ENCODE assay signal across 8 cellular contexts in the genomic region with DNA sequence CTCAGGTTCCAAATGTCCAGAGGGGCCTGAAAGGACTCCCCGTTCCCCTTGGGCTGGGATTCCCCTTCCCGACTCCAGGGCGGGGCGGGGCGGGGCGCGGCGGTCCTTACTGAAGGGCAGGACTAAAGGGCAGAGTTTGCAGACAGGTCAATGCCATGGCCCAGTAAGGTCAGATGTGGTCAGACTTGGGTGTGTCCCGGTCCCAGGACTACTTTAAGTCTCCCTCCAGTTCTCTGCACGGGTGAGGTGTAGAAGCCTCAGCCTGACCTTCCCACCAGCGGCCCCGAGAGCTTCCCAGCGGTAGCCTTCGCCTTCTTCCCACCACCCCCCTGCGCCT. TPM values are rescaled to one million over a fixed set of nuclear protein-coding genes. Genes with fewer than 3 reads are reported as not detected.
A peak's percentile ranks its signal among the peaks of the same experiment; 100 is the strongest.
DNase-seq lines count a peak whose midpoint lies in the region; ATAC-seq and TF ChIP-seq lines count a peak whose summit lies in the region.

No MANE protein-coding gene starts in this region.

- peak overlapping the region; percentile 93 for H3K4me3 Mint-ChIP-seq in activated CD4-positive, alpha-beta T cell treated with anti-CD3 and anti-CD28 coated beads for 36 hours
- peak overlapping the region; percentile 93 for H3K4me3 Mint-ChIP-seq in endodermal cell

- peak overlapping the region; percentile 97 for H3K9ac ChIP-seq in endodermal cell (ENCODE audit: extremely low read depth, low read length, poor library complexity, severe bottlenecking)
- peak overlapping the region; percentile 90 for H3K9ac ChIP-seq in mucosa of stomach (ENCODE audit: low read length)

- WGBS in endodermal cell (ENCODE audit: insufficient coverage in 1 of 2, insufficient read length in 1 of 2), 2 experiments, result 0 to 1% methylated on average over 4 to 15 of the region's 15 CpGs
- WGBS in upper lobe of left lung, 2 donors, result 0% methylated on average over 3 to 14 of the region's 15 CpGs

- H3K27me3 Mint-ChIP-seq in activated CD4-positive, alpha-beta T cell treated with anti-CD3 and anti-CD28 coated beads for 36 hours, result no peaks in the 10 kb centered on the region
- peaks cover 42% of the 10 kb centered on the region for H3K27me3 Mint-ChIP-seq in endodermal cell (ENCODE audit: insufficient read depth)

- peak overlapping the region; percentile 91 for H3K27ac Mint-ChIP-seq in activated CD4-positive, alpha-beta T cell treated with anti-CD3 and anti-CD28 coated beads for 36 hours
- H3K27ac Mint-ChIP-seq in endodermal cell, result peak overlapping the region; percentile 99

- POLR2A ChIA-PET in AG04450 (lab: Yijun Ruan, JAX), result no interaction called here
- POLR2A ChIA-PET in activated CD4-positive, alpha-beta T cell treated with anti-CD3 and anti-CD28 coated beads for 36 hours (lab: Charles Lee), result interaction anchor here (1.0 to 1.2 kb wide), 2 partner anchors 23 to 251 kb away, joined by 3 read pairs; a partner anchor contains a TSS

- H3K27me3 ChIP-seq in AG04450 (ENCODE audit: control insufficient read depth, insufficient read depth, low read length) (peaks cover 14% of the 10 kb centered on the region), endodermal cell (ENCODE audit: control insufficient read depth, insufficient read depth, low read length, poor library complexity, severe bottlenecking) (peaks cover 31% of the 10 kb centered on the region), mucosa of stomach (ENCODE audit: control insufficient read depth, insufficient read depth, low read length) (peaks cover 5% of the 10 kb centered on the region), upper lobe of left lung (no peaks in the 10 kb centered on the region)

- H3K9me3 ChIP-seq in AG04450 (ENCODE audit: control insufficient read depth, insufficient read depth, low read length) (no peaks in the 10 kb centered on the region; the same call in 1 of the 2 replicates), endodermal cell (ENCODE audit: control insufficient read depth, low read length) (no peaks in the 10 kb centered on the region), mucosa of stomach (ENCODE audit: control insufficient read depth, low read length) (no peaks in the 10 kb centered on the region), upper lobe of left lung (no peaks in the 10 kb centered on the region)

- H3K36me3 ChIP-seq in endodermal cell (ENCODE audit: control insufficient read depth, insufficient read depth, low read length) (no peaks in the 10 kb centered on the region), mucosa of stomach (ENCODE audit: control insufficient read depth, insufficient read depth, low read length) (no peaks in the 10 kb centered on the region), upper lobe of left lung (no peaks in the 10 kb centered on the region)

- no peak for TF ChIP-seq POLR2A in upper lobe of left lung (IDR thresholded peaks at IDR 0.05)

- TF ChIP-seq EP300 in upper lobe of left lung (IDR thresholded peaks at IDR 0.05), result peak in 1 of 4 donors; percentile 50

- ATAC-seq in HG03378 (IDR thresholded peaks at IDR 0.05; ENCODE audit: unreplicated experiment) (peak; percentile 11), upper lobe of left lung (ENCODE audit: low FRiP score in 2 of 2) (peak; percentile 49 to 75), HG02642 (IDR thresholded peaks at IDR 0.05; ENCODE audit: poor library complexity, unreplicated experiment) (no peak)
- peak; percentile 2 for ATAC-seq in activated CD4-positive, alpha-beta T cell treated with anti-CD3 and anti-CD28 coated beads for 36 hours

- H3K4me1 ChIP-seq in endodermal cell (ENCODE audit: control insufficient read depth, insufficient read depth, low read length) (peaks cover 5% of the 10 kb centered on the region), mucosa of stomach (ENCODE audit: control insufficient read depth, insufficient read depth, low read length) (peaks cover 29% of the 10 kb centered on the region), upper lobe of left lung (peaks cover 26 to 45% (median 41%) of the 10 kb centered on the region in 4 donors)

- CTCF ChIA-PET in AG04450 (lab: Charles Lee), result interaction anchor here (0.6 to 2.6 kb wide), 10 partner anchors 9 to 223 kb away, joined by 3 to 9 read pairs (median 4); a partner anchor contains a TSS
- CTCF ChIA-PET in activated CD4-positive, alpha-beta T cell treated with anti-CD3 and anti-CD28 coated beads for 36 hours (lab: Charles Lee), result interaction anchor here (0.6 to 3.3 kb wide), 12 partner anchors 9 to 239 kb away, joined by 3 to 20 read pairs (median 4); a partner anchor contains a TSS

- H3K4me3 ChIP-seq in AG04450 (ENCODE audit: low read depth, low read length) (peak overlapping the region; percentile 84), endodermal cell (ENCODE audit: low read length) (peak overlapping the region; percentile 85), mucosa of stomach (ENCODE audit: low read length) (peak overlapping the region; percentile 69), upper lobe of left lung (peak overlapping the region; percentile 26 to 86 (median 62))

- TF ChIP-seq CTCF in AG04450 (IDR thresholded peaks at IDR 0.05; ENCODE audit: low read depth, low read length), result no peak
- no peak for TF ChIP-seq CTCF in endodermal cell (conservative IDR thresholded peaks at IDR 0.05)
- no peak for TF ChIP-seq CTCF in upper lobe of left lung (IDR thresholded peaks at IDR 0.05)

- H3K36me3 Mint-ChIP-seq in activated CD4-positive, alpha-beta T cell treated with anti-CD3 and anti-CD28 coated beads for 36 hours (ENCODE audit: low read depth), result peaks cover 2% of the 10 kb centered on the region
- no peaks in the 10 kb centered on the region for H3K36me3 Mint-ChIP-seq in endodermal cell (ENCODE audit: low read depth)

- H3K4me1 Mint-ChIP-seq in activated CD4-positive, alpha-beta T cell treated with anti-CD3 and anti-CD28 coated beads for 36 hours, result peaks cover 36% of the 10 kb centered on the region
- H3K4me1 Mint-ChIP-seq in endodermal cell, result peaks cover 29% of the 10 kb centered on the region

- H3K9me3 Mint-ChIP-seq in activated CD4-positive, alpha-beta T cell treated with anti-CD3 and anti-CD28 coated beads for 36 hours (ENCODE audit: low read depth), result no peaks in the 10 kb centered on the region
- no peaks in the 10 kb centered on the region for H3K9me3 Mint-ChIP-seq in endodermal cell

- H3K27ac ChIP-seq in AG04450 (ENCODE audit: low read depth, low read length), result peak overlapping the region; percentile 31
- H3K27ac ChIP-seq in endodermal cell (ENCODE audit: low read depth, low read length), result peak overlapping the region; percentile 97
- peak overlapping the region; percentile 93 to 100 (median 99) for H3K27ac ChIP-seq in upper lobe of left lung

- intact Hi-C loops in activated CD4-positive, alpha-beta T cell treated with anti-CD3 and anti-CD28 coated beads for 36 hours (cut with DNase I, micrococcal nuclease), result loop anchor here (2.0 kb wide), 7 partner anchors 52 to 454 kb away; a partner anchor contains a TSS

- DNase-seq in AG04450 (ENCODE audit: low read depth, low spot score) (no peak), endodermal cell (no peak), upper lobe of left lung (peak; percentile 89 to 96), DMS 273 (lab: John Stamatoyannopoulos, UW; ENCODE audit: unreplicated experiment) (no peak)
- peak; percentile 71 for DNase-seq in activated CD4-positive, alpha-beta T cell treated with anti-CD3 and anti-CD28 coated beads for 36 hours

RNA-seq across cellular contexts. Expression of a gene that starts 0.5 kb away (rescaled TPM):
- polyA plus RNA-seq in AG04450 (2011; rRNA removed), result 2.0 and 2.4 TPM in 2 replicates
- polyA minus RNA-seq in AG04450 (2011; rRNA and poly(A)+ RNA removed), result 15.3 and 16.4 TPM in 2 replicates
- total RNA-seq in activated CD4-positive, alpha-beta T cell treated with anti-CD3 and anti-CD28 coated beads for 36 hours, result 10 to 100 TPM; 37.3 to 46.2 TPM
- 10 to 100 TPM; 53.3 to 60.3 TPM for total RNA-seq in endodermal cell
- 44.5 TPM for polyA plus RNA-seq in endodermal cell (2013, experiment 1 of 2)
- 40.5 TPM for polyA plus RNA-seq in endodermal cell (2013, experiment 2 of 2)
- 10 to 100 TPM; 17.5 to 68.0 (median 42.2) TPM for total RNA-seq in upper lobe of left lung

RNA-seq across cellular contexts. Expression of a gene that starts 20.3 kb away (rescaled TPM):
- 0.29 and 0.45 TPM in 2 replicates for polyA plus RNA-seq in AG04450 (2011; rRNA removed)
- 0.78 TPM in 1 of 2 replicates, not detected in the other for polyA minus RNA-seq in AG04450 (2011; rRNA and poly(A)+ RNA removed)
- total RNA-seq in activated CD4-positive, alpha-beta T cell treated with anti-CD3 and anti-CD28 coated beads for 36 hours, result 1 to 10 TPM; 3.5 to 5.6 TPM
- total RNA-seq in endodermal cell, result 10 to 100 TPM; 16.8 to 26.8 TPM
- 24.6 TPM for polyA plus RNA-seq in endodermal cell (2013, experiment 1 of 2)
- 22.9 TPM for polyA plus RNA-seq in endodermal cell (2013, experiment 2 of 2)
- total RNA-seq in upper lobe of left lung, result 10 to 100 TPM in 2 of 6 donors, 1 to 10 TPM in 3, not detected in 1; 1.6 to 16.1 (median 9.3) TPM

RNA-seq across cellular contexts. Expression of a gene that starts 22.8 kb away (rescaled TPM):
- 49.3 and 59.0 TPM in 2 replicates for polyA plus RNA-seq in AG04450 (2011; rRNA removed)
- 10.9 and 15.8 TPM in 2 replicates for polyA minus RNA-seq in AG04450 (2011; rRNA and poly(A)+ RNA removed)
- total RNA-seq in activated CD4-positive, alpha-beta T cell treated with anti-CD3 and anti-CD28 coated beads for 36 hours, result 10 to 100 TPM; 64.7 to 79.8 TPM
- total RNA-seq in endodermal cell, result 10 to 100 TPM; 38.9 to 44.8 TPM
- polyA plus RNA-seq in endodermal cell (2013, experiment 1 of 2), result 65.6 TPM
- 58.9 TPM for polyA plus RNA-seq in endodermal cell (2013, experiment 2 of 2)
- 100 to 1,000 TPM in 2 of 6 donors, 10 to 100 TPM in 4; 50.0 to 111 (median 75.5) TPM for total RNA-seq in upper lobe of left lung

RNA-seq across cellular contexts. Expression of a gene that starts 23.3 kb away (rescaled TPM):
- polyA plus RNA-seq in AG04450 (2011; rRNA removed), result 6.9 and 8.1 TPM in 2 replicates
- polyA minus RNA-seq in AG04450 (2011; rRNA and poly(A)+ RNA removed), result 5.3 and 8.7 TPM in 2 replicates
- 10 to 100 TPM; 12.5 to 12.6 TPM for total RNA-seq in activated CD4-positive, alpha-beta T cell treated with anti-CD3 and anti-CD28 coated beads for 36 hours
- total RNA-seq in endodermal cell (10 to 100 TPM; 10.6 to 12.9 TPM), upper lobe of left lung (10 to 100 TPM in 2 of 6 donors, 1 to 10 TPM in 4; 5.2 to 12.4 (median 7.3) TPM)
- 10.5 TPM for polyA plus RNA-seq in endodermal cell (2013, experiment 1 of 2)
- polyA plus RNA-seq in endodermal cell (2013, experiment 2 of 2), result 8.3 TPM

RNA-seq across cellular contexts. Expression of a gene that starts 54.1 kb away (rescaled TPM):
- 50.0 and 68.6 TPM in 2 replicates for polyA plus RNA-seq in AG04450 (2011; rRNA removed)
- 155 and 187 TPM in 2 replicates for polyA minus RNA-seq in AG04450 (2011; rRNA and poly(A)+ RNA removed)
- total RNA-seq in activated CD4-positive, alpha-beta T cell treated with anti-CD3 and anti-CD28 coated beads for 36 hours, result 100 to 1,000 TPM; 145 to 161 TPM
- total RNA-seq in endodermal cell (10 to 100 TPM; 55.0 to 64.1 TPM), upper lobe of left lung (100 to 1,000 TPM in 2 of 6 donors, 10 to 100 TPM in 4; 68.1 to 183 (median 91.3) TPM)
- polyA plus RNA-seq in endodermal cell (2013, experiment 1 of 2), result 66.3 TPM
- polyA plus RNA-seq in endodermal cell (2013, experiment 2 of 2), result 63.7 TPM

Comparison
In these comparisons a context has a peak if more than half of its experiments do, and no peak if none do; other contexts are left out.
1. DNase-seq: peak in activated CD4-positive, alpha-beta T cell treated with anti-CD3 and anti-CD28 coated beads for 36 hours (single experiment) and upper lobe of left lung (2 of 2); none in AG04450 (single experiment), endodermal cell (single experiment) and DMS 273 (single experiment).
2. H3K27ac ChIP-seq: peak in every context shown above with its lines; median percentile 99 in upper lobe of left lung; 97 in endodermal cell; 31 in AG04450.
3. Peak in every context shown above with its lines, with median percentiles within 50 percentile points of each other: H3K4me3 ChIP-seq.